In the genomic region with DNA sequence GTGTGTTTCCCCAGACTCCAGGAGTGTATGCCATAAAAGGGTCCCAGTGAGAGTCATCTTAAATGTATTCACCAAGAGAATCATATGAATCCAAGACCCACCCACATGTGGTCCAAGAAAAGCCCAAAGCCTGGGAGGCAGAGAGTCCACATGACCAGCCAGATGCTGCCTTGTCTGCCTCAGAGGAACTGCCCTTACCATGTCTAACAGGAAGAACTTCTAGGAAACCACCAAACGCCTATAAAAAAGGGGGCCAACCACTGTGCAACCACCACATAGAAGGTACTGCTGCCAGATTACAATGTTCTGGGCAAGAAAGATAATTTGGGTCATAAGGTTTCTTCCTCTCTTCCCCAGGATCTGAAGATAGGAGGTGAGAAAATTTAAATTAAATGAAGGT, we compare ENCODE assay signal across 24 cellular contexts.
"Had no signal": no experiment of that assay in that cellular context is flagged by ENCODE, and none has a peak within 500 bp of the region (broad histone marks: within the 10 kb centered on the region; RNA-seq: fewer than 3 reads in every experiment).

No MANE protein-coding gene starts in this region.

- H3K27ac ChIP-seq: gastrocnemius medialis, neural progenitor cell, right atrium auricular region, suprapubic skin, tibial artery, upper lobe of right lung had no signal

- H3K9me3 Mint-ChIP-seq: activated naive CD4-positive, alpha-beta T cell treated with anti-CD3 and anti-CD28 coated beads, Interleukin-2, amount 50 U/mL, for 72 hours; activated T-cell treated with anti-CD3 and anti-CD28 coated beads, Interleukin-2, amount 50 U/mL, for 24 hours; mesothelial cell of epicardium; naive thymus-derived CD8-positive, alpha-beta T cell; neural progenitor cell; T-helper 1 cell treated with Interleukin-12 subunit alpha and Interleukin-12 subunit beta and Interleukin-4 antibody, amounts not matched to agents 30 μg/mL and 1 μg/mL, for 36 hours had no signal

- H3K36me3 ChIP-seq: gastrocnemius medialis, neural progenitor cell, right atrium auricular region, suprapubic skin, tibial artery, upper lobe of right lung had no signal

- H3K27me3 ChIP-seq: neural progenitor cell, right atrium auricular region, suprapubic skin had no signal

- ATAC-seq: activated naive CD4-positive, alpha-beta T cell treated with anti-CD3 and anti-CD28 coated beads, Interleukin-2, amount 50 U/mL, for 72 hours; gastrocnemius medialis; left colon; naive thymus-derived CD8-positive, alpha-beta T cell; upper lobe of right lung had no signal

- DNase-seq: activated CD4-positive, alpha-beta T cell treated with anti-CD3 and anti-CD28 coated beads, Interleukin-2, amount 50 U/mL, for 1 hour; activated CD4-positive, CD25-positive, alpha-beta regulatory T cell treated with anti-CD3 and anti-CD28 coated beads, Interleukin-2, amount 50 U/mL, for 72 hours; activated CD8-positive, alpha-beta memory T cell treated with anti-CD3 and anti-CD28 coated beads, Interleukin-2, amount 50 U/mL, for 48 hours; activated gamma-delta T cell treated with Interleukin-2 at 50 U/mL for 16 hours; activated T-cell treated with anti-CD3 and anti-CD28 coated beads, Interleukin-2, amount 50 U/mL, for 24 hours; anterior cingulate cortex; effector CD8-positive, alpha-beta T cell; gastrocnemius medialis; hippocampal formation; left colon; mammary epithelial cell; naive thymus-derived CD8-positive, alpha-beta T cell; stimulated activated CD4-positive, alpha-beta T cell treated with anti-CD3 and anti-CD28 coated beads, Interleukin-15, amount 100 ng/mL, for 24 hours; stimulated activated CD4-positive, alpha-beta T cell treated with anti-CD3 and anti-CD28 coated beads, Interleukin-2, amount 100 ng/mL, for 24 hours; stimulated activated naive CD4-positive, alpha-beta T cell; T-helper 9 cell; tibial artery; upper lobe of right lung had no signal

- H3K36me3 Mint-ChIP-seq: activated naive CD4-positive, alpha-beta T cell treated with anti-CD3 and anti-CD28 coated beads, Interleukin-2, amount 50 U/mL, for 72 hours; mesothelial cell of epicardium; naive thymus-derived CD8-positive, alpha-beta T cell; neural progenitor cell had no signal

- H3K9ac ChIP-seq: neural progenitor cell had no signal

- H3K27ac Mint-ChIP-seq: activated naive CD4-positive, alpha-beta T cell treated with anti-CD3 and anti-CD28 coated beads, Interleukin-2, amount 50 U/mL, for 72 hours; activated T-cell treated with anti-CD3 and anti-CD28 coated beads, Interleukin-2, amount 50 U/mL, for 24 hours; mesothelial cell of epicardium; naive thymus-derived CD8-positive, alpha-beta T cell; neural progenitor cell; T-helper 1 cell treated with Interleukin-12 subunit alpha and Interleukin-12 subunit beta and Interleukin-4 antibody, amounts not matched to agents 30 μg/mL and 1 μg/mL, for 36 hours had no signal

- H3K4me3 Mint-ChIP-seq: activated T-cell treated with anti-CD3 and anti-CD28 coated beads, Interleukin-2, amount 50 U/mL, for 24 hours; mesothelial cell of epicardium; naive thymus-derived CD8-positive, alpha-beta T cell; neural progenitor cell; T-helper 1 cell treated with Interleukin-12 subunit alpha and Interleukin-12 subunit beta and Interleukin-4 antibody, amounts not matched to agents 30 μg/mL and 1 μg/mL, for 36 hours had no signal

- H3K9me3 ChIP-seq: gastrocnemius medialis, right atrium auricular region, suprapubic skin, tibial artery, upper lobe of right lung had no signal

- H3K4me3 ChIP-seq: gastrocnemius medialis, neural progenitor cell, right atrium auricular region, suprapubic skin, tibial artery, upper lobe of right lung had no signal

- H3K4me1 ChIP-seq: gastrocnemius medialis, neural progenitor cell, right atrium auricular region, suprapubic skin, tibial artery, upper lobe of right lung had no signal

- H3K4me1 Mint-ChIP-seq: mesothelial cell of epicardium; naive thymus-derived CD8-positive, alpha-beta T cell had no signal

- H3K4me2 ChIP-seq: neural progenitor cell had no signal
